In the genomic region with DNA sequence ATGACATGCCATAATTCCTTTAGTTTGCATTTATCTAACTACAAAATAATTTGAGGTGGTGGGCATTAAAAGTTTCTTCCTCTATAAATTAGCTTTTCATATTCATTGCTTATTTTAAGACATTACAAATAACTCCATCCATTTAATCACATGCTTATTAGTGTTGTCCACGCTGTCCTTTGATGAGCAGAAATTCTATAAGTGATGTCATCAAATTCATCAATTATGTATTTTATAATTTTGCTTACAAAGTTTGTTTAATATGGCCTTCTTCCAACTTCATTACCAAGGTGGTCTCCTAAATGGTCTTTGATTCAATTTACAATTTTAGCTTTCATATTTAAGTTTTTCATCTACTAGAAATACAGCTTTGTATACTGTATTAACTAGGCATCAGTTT, we compare ENCODE assay signal across 33 cellular contexts.
"Had no signal": no experiment of that assay in that cellular context is flagged by ENCODE, and none has a peak within 500 bp of the region (broad histone marks: within the 10 kb centered on the region; RNA-seq: fewer than 3 reads in every experiment).

No MANE protein-coding gene starts in this region.

- H3K4me3 ChIP-seq: MG63 had no signal

- H3K36me3 ChIP-seq: MG63 had no signal

- H3K9me3 ChIP-seq: MG63 had no signal

- DNase-seq: Kasumi-1, MG63, MM.1S, MV-4-11, NCI-H1048, NCI-H1092, NCI-H1092 treated with DMSO at 0.1 percent for 48 hours, NCI-H1105, NCI-H1105 treated with DMSO at 0.1 percent for 48 hours, NCI-H1417, NCI-H1417 treated with DMSO at 0.1 percent for 48 hours, NCI-H1436, NCI-H1436 treated with DMSO at 0.1 percent for 48 hours, NCI-H146, NCI-H1694, NCI-H1694 treated with DMSO at 0.1 percent for 48 hours, NCI-H187, NCI-H187 treated with DMSO at 0.1 percent for 48 hours, NCI-H1930, NCI-H2029, NCI-H2029 treated with DMSO at 0.1 percent for 48 hours, NCI-H2081, NCI-H2081 treated with DMSO at 0.1 percent for 48 hours, NCI-H2107, NCI-H2171, NCI-H2171 treated with DMSO at 0.1 percent for 48 hours, NCI-H2227 treated with DMSO at 0.1 percent for 48 hours, NCI-H226, NCI-H345, NCI-H446 treated with DMSO at 0.1 percent for 48 hours, NCI-H510A, NCI-H510A treated with DMSO at 0.1 percent for 48 hours, NCI-H524 had no signal

- H3K27me3 ChIP-seq: MG63 had no signal
